28 cellular contexts compared by ENCODE assay signal in the genomic region with DNA sequence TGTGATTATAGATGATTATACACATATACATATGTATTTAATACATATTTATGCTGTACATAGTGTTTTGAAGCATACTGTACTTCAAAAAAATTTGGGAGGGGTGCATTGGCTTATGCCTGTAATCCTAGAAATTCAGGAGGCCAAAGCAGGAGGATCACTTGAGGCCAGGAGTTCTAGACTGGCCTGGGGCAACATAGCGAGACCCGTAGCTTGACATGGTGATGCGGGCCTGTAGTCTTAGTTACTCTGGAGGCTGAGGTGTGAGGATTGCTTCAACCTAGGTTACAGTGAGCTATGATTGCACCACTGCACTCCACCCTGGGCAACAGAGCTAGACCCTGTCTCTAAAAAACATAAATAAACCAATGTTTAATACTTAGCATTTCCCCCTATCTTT.
"Had no signal": no experiment of that assay in that cellular context is flagged by ENCODE, and none has a peak within 500 bp of the region (broad histone marks: within the 10 kb centered on the region; RNA-seq: fewer than 3 reads in every experiment).

No MANE protein-coding gene starts in this region.

- DNase-seq: activated B cell treated with CpG ODN at 0.5 μM for 24 hours; activated CD4-positive, alpha-beta memory T cell treated with anti-CD3 and anti-CD28 coated beads for 36 hours; activated CD4-positive, alpha-beta T cell treated with anti-CD3 and anti-CD28 coated beads for 4 hours; activated CD4-positive, alpha-beta T cell treated with anti-CD3 and anti-CD28 coated beads, Interleukin-2, amount 50 U/mL, for 1 hour; activated CD4-positive, CD25-positive, alpha-beta regulatory T cell treated with anti-CD3 and anti-CD28 coated beads, Interleukin-2, amount 50 U/mL, for 72 hours; activated gamma-delta T cell treated with Interleukin-2 at 50 U/mL for 16 hours; activated naive CD4-positive, alpha-beta T cell treated with anti-CD3 and anti-CD28 coated beads, Interleukin-2, amount 10 ng/mL, durations not matched to agents 7 days and 5 days; activated naive CD8-positive, alpha-beta T cell treated with anti-CD3 and anti-CD28 coated beads for 36 hours; activated T-cell treated with anti-CD3 and anti-CD28 coated beads for 4 hours; activated T-cell treated with anti-CD3 and anti-CD28 coated beads, Interleukin-2, amount 50 U/mL, for 4 hours; amniotic stem cell; brain microvascular endothelial cell; NCI-H1048; NCI-H1105 treated with DMSO at 0.1 percent for 48 hours; NCI-H1436; NCI-H1694; NCI-H1930; NCI-H2081 treated with DMSO at 0.1 percent for 48 hours; NCI-H226; NCI-H446 treated with DMSO at 0.1 percent for 48 hours; NCI-H524; SHP77 treated with DMSO at 0.1 percent for 48 hours; SK-N-SH had no signal

- ATAC-seq: activated T-cell treated with anti-CD3 and anti-CD28 coated beads, Interleukin-2, amount 50 U/mL, for 4 hours; Panc1 had no signal

- H3K4me3 Mint-ChIP-seq: activated B cell treated with CpG ODN at 0.5 μM for 24 hours; activated CD4-positive, alpha-beta memory T cell treated with anti-CD3 and anti-CD28 coated beads for 36 hours; activated naive CD4-positive, alpha-beta T cell treated with anti-CD3 and anti-CD28 coated beads, Interleukin-2, amount 10 ng/mL, durations not matched to agents 7 days and 5 days; activated naive CD8-positive, alpha-beta T cell treated with anti-CD3 and anti-CD28 coated beads for 36 hours; activated T-cell treated with anti-CD3 and anti-CD28 coated beads, Interleukin-2, amount 50 U/mL, for 4 hours; T-helper 2 cell treated with Interferon-gamma antibody and Interleukin-4, amounts not matched to agents 5 μg/mL and 100 μg/mL, for 36 hours had no signal

- H3K27ac ChIP-seq: brain microvascular endothelial cell, SJSA1 had no signal

- H3K27me3 ChIP-seq: brain microvascular endothelial cell, SJSA1 had no signal

- H3K27ac Mint-ChIP-seq: activated B cell treated with CpG ODN at 0.5 μM for 24 hours; activated CD4-positive, alpha-beta memory T cell treated with anti-CD3 and anti-CD28 coated beads for 36 hours; activated naive CD4-positive, alpha-beta T cell treated with anti-CD3 and anti-CD28 coated beads, Interleukin-2, amount 10 ng/mL, durations not matched to agents 7 days and 5 days; activated naive CD8-positive, alpha-beta T cell treated with anti-CD3 and anti-CD28 coated beads for 36 hours; activated T-helper 1 cell treated with anti-CD3 and anti-CD28 coated beads, Interleukin-12 subunit alpha, Interleukin-12 subunit beta, Interleukin-2, Interleukin-4 antibody, amounts not matched to agents 30 ng/mL and 10 ng/mL and 1 ng/mL, durations not matched to agents 14 hours and 24 hours and 36 hours; T-helper 1 cell treated with Interleukin-12 subunit alpha and Interleukin-12 subunit beta and Interleukin-4 antibody, amounts not matched to agents 30 μg/mL and 1 μg/mL, for 36 hours; T-helper 2 cell treated with Interferon-gamma antibody and Interleukin-4, amounts not matched to agents 5 μg/mL and 100 μg/mL, for 36 hours had no signal

- H3K9me3 Mint-ChIP-seq: activated B cell treated with CpG ODN at 0.5 μM for 24 hours; activated CD4-positive, alpha-beta memory T cell treated with anti-CD3 and anti-CD28 coated beads for 36 hours; activated naive CD4-positive, alpha-beta T cell treated with anti-CD3 and anti-CD28 coated beads, Interleukin-2, amount 10 ng/mL, durations not matched to agents 7 days and 5 days; activated naive CD8-positive, alpha-beta T cell treated with anti-CD3 and anti-CD28 coated beads for 36 hours; activated T-cell treated with anti-CD3 and anti-CD28 coated beads, Interleukin-2, amount 50 U/mL, for 4 hours; activated T-helper 1 cell treated with anti-CD3 and anti-CD28 coated beads, Interleukin-12 subunit alpha, Interleukin-12 subunit beta, Interleukin-2, Interleukin-4 antibody, amounts not matched to agents 30 ng/mL and 10 ng/mL and 1 ng/mL, durations not matched to agents 14 hours and 24 hours and 36 hours; T-helper 1 cell treated with Interleukin-12 subunit alpha and Interleukin-12 subunit beta and Interleukin-4 antibody, amounts not matched to agents 30 μg/mL and 1 μg/mL, for 36 hours; T-helper 2 cell treated with Interferon-gamma antibody and Interleukin-4, amounts not matched to agents 5 μg/mL and 100 μg/mL, for 36 hours had no signal

- H3K9ac ChIP-seq: SK-N-SH had no signal

- H3K4me2 ChIP-seq: SK-N-SH had no signal

- H3K27me3 Mint-ChIP-seq: activated B cell treated with CpG ODN at 0.5 μM for 24 hours; activated CD4-positive, alpha-beta memory T cell treated with anti-CD3 and anti-CD28 coated beads for 36 hours; activated naive CD8-positive, alpha-beta T cell treated with anti-CD3 and anti-CD28 coated beads for 36 hours had no signal

- H3K9me3 ChIP-seq: SJSA1, SK-N-SH had no signal

- H3K4me3 ChIP-seq: SJSA1 had no signal

- H3K36me3 ChIP-seq: brain microvascular endothelial cell had no signal
